Comparison of ENCODE assay signal across 8 cellular contexts in genomic region chr15:90086868-90087268, GRCh38. TPM values are rescaled to one million over a fixed set of nuclear protein-coding genes. Genes with fewer than 3 reads are reported as not detected.
A peak's percentile ranks its signal among the peaks of the same experiment; 100 is the strongest.
DNase-seq lines count a peak whose midpoint lies in the region; ATAC-seq and TF ChIP-seq lines count a peak whose summit lies in the region.

No MANE protein-coding gene starts in this region.

- no peaks in the 10 kb centered on the region for H3K9me2 ChIP-seq in Loucy (replicated peaks; ENCODE audit: low read depth, low read length)

- intact Hi-C loops in activated CD4-positive, alpha-beta T cell treated with anti-CD3 and anti-CD28 coated beads for 36 hours (cut with DNase I, micrococcal nuclease) = loop anchor here (1.0 to 5.0 kb wide), 7 partner anchors 15 to 347 kb away; partner anchors contain the start of gene IDH2 (in 1 of the 2)

- no peaks in the 10 kb centered on the region for H3K27me3 ChIP-seq in Loucy (ENCODE audit: insufficient read depth, low read length, poor library complexity, severe bottlenecking)
- H3K27me3 ChIP-seq in osteoblast (ENCODE audit: insufficient read depth, low read length) = no peaks in the 10 kb centered on the region

- ATAC-seq in activated CD4-positive, alpha-beta T cell treated with anti-CD3 and anti-CD28 coated beads for 36 hours = peak; percentile 79
- ATAC-seq in GM18520 (IDR thresholded peaks at IDR 0.05; ENCODE audit: unreplicated experiment) = no peak

- H3K9me3 ChIP-seq in Loucy (ENCODE audit: insufficient read depth, low read depth, low read length) = no peaks in the 10 kb centered on the region
- H3K9me3 ChIP-seq in osteoblast (ENCODE audit: low read depth, low read length) = no peaks in the 10 kb centered on the region

- H4K20me1 ChIP-seq in Loucy (ENCODE audit: insufficient read depth, low read length, poor library complexity, severe bottlenecking) (no peaks in the 10 kb centered on the region), osteoblast (ENCODE audit: insufficient read depth, low read length) (peaks cover 8% of the 10 kb centered on the region)

- H3K4me1 Mint-ChIP-seq in activated CD4-positive, alpha-beta T cell treated with anti-CD3 and anti-CD28 coated beads for 36 hours = peaks cover 6% of the 10 kb centered on the region
- no peaks in the 10 kb centered on the region for H3K4me1 Mint-ChIP-seq in mesothelial cell of epicardium

- H3K4me2 ChIP-seq in Loucy (ENCODE audit: low read depth, low read length, poor library complexity, severe bottlenecking) (no peak overlapping the region), osteoblast (ENCODE audit: insufficient read depth, low read length) (no peak overlapping the region)

- TF ChIP-seq CTCF in Loucy (conservative IDR thresholded peaks at IDR 0.05; ENCODE audit: low read length) (peak; percentile 93), epithelial cell of esophagus (IDR thresholded peaks at IDR 0.05; ENCODE audit: insufficient read depth, low read depth, low read length, missing control alignments) (peak; percentile 90), osteoblast (IDR thresholded peaks at IDR 0.05; ENCODE audit: extremely low read depth, low read depth, low read length) (peak; percentile 83), mesothelial cell of epicardium (IDR thresholded peaks at IDR 0.05; ENCODE audit: unreplicated experiment) (no peak)

- POLR2A ChIA-PET in activated CD4-positive, alpha-beta T cell treated with anti-CD3 and anti-CD28 coated beads for 36 hours (lab: Charles Lee) = interaction anchor here (0.7 kb wide), 1 partner anchor 15 kb away, joined by 5 read pairs; the partner anchor contains the start of gene IDH2

- H3K79me2 ChIP-seq in Loucy (ENCODE audit: insufficient read depth, low read length) = peaks cover 7% of the 10 kb centered on the region; the same call in 1 of the 2 replicates
- no peaks in the 10 kb centered on the region for H3K79me2 ChIP-seq in osteoblast (ENCODE audit: insufficient read depth, low read length)

- H3F3A ChIP-seq in Loucy (ENCODE audit: low read depth) = no peaks in the 10 kb centered on the region

- CTCF ChIA-PET in activated CD4-positive, alpha-beta T cell treated with anti-CD3 and anti-CD28 coated beads for 36 hours (lab: Charles Lee) = interaction anchor here (0.6 to 3.1 kb wide), 20 partner anchors 9 to 352 kb away, joined by 3 to 12 read pairs (median 4); partner anchors contain the start of gene IDH2

- H2AFZ ChIP-seq in Loucy (ENCODE audit: low read length) (no peak overlapping the region), osteoblast (ENCODE audit: low read length) (no peak overlapping the region)

- H3K4me1 ChIP-seq in Loucy (ENCODE audit: insufficient read depth, low read length, poor library complexity, severe bottlenecking) (no peaks in the 10 kb centered on the region), osteoblast (ENCODE audit: insufficient read depth, low read length) (no peaks in the 10 kb centered on the region)

- no peaks in the 10 kb centered on the region for H3K9me3 Mint-ChIP-seq in activated CD4-positive, alpha-beta T cell treated with anti-CD3 and anti-CD28 coated beads for 36 hours (ENCODE audit: low read depth)
- H3K9me3 Mint-ChIP-seq in mesothelial cell of epicardium = no peaks in the 10 kb centered on the region

- peaks cover 43% of the 10 kb centered on the region for H3K36me3 Mint-ChIP-seq in activated CD4-positive, alpha-beta T cell treated with anti-CD3 and anti-CD28 coated beads for 36 hours (ENCODE audit: low read depth)
- peaks cover 33% of the 10 kb centered on the region for H3K36me3 Mint-ChIP-seq in mesothelial cell of epicardium

- no peaks in the 10 kb centered on the region for H3K27me3 Mint-ChIP-seq in activated CD4-positive, alpha-beta T cell treated with anti-CD3 and anti-CD28 coated beads for 36 hours
- no peaks in the 10 kb centered on the region for H3K27me3 Mint-ChIP-seq in mesothelial cell of epicardium (ENCODE audit: low read depth)

- H3K27ac Mint-ChIP-seq in activated CD4-positive, alpha-beta T cell treated with anti-CD3 and anti-CD28 coated beads for 36 hours = peak overlapping the region; percentile 75
- H3K27ac Mint-ChIP-seq in mesothelial cell of epicardium = no peak overlapping the region

- H3K4me3 ChIP-seq in Loucy (ENCODE audit: low read length, poor library complexity, severe bottlenecking) = no peak overlapping the region
- no peak overlapping the region for H3K4me3 ChIP-seq in epithelial cell of esophagus (ENCODE audit: low read length)
- no peak overlapping the region for H3K4me3 ChIP-seq in osteoblast (ENCODE audit: insufficient read depth, low read length)

- no peak overlapping the region for H3K27ac ChIP-seq in osteoblast (ENCODE audit: low read depth, low read length)

- H3K4me3 Mint-ChIP-seq in activated CD4-positive, alpha-beta T cell treated with anti-CD3 and anti-CD28 coated beads for 36 hours = no peak overlapping the region
- H3K4me3 Mint-ChIP-seq in mesothelial cell of epicardium = no peak overlapping the region

- DNase-seq in NCI-H748 (lab: John Stamatoyannopoulos, UW; ENCODE audit: unreplicated experiment) = peak; percentile 40
- no peak for DNase-seq in NCI-H748 treated with DMSO at 0.1 percent for 48 hours (lab: John Stamatoyannopoulos, UW)
- peak; percentile 75 for DNase-seq in activated CD4-positive, alpha-beta T cell treated with anti-CD3 and anti-CD28 coated beads for 36 hours
- DNase-seq in epithelial cell of esophagus (ENCODE audit: low read depth) = peak; percentile 62
- DNase-seq in osteoblast (ENCODE audit: insufficient read length, low spot score, missing footprints) = peak; percentile 95
- DNase-seq in mesothelial cell of epicardium (ENCODE audit: low spot score in 2 of 2, unreplicated experiment in 2 of 2) = no peak

- peaks cover 66% of the 10 kb centered on the region; the same call in 1 of the 2 replicates for H3K36me3 ChIP-seq in Loucy (ENCODE audit: insufficient read depth, low read length)
- H3K36me3 ChIP-seq in osteoblast (ENCODE audit: insufficient read depth, low read length) = peaks cover 34% of the 10 kb centered on the region

- no peak overlapping the region for H3K9ac ChIP-seq in Loucy (ENCODE audit: low read depth, low read length, poor library complexity, severe bottlenecking)

RNA-seq across cellular contexts. Expression of gene IDH2, which starts 15.4 kb away (rescaled TPM):
- total RNA-seq in activated CD4-positive, alpha-beta T cell treated with anti-CD3 and anti-CD28 coated beads for 36 hours = 100 to 1,000 TPM; 176 to 182 TPM
- 51.0 and 61.6 TPM in 2 replicates for total RNA-seq in osteoblast
- total RNA-seq in mesothelial cell of epicardium = 126 to 132 TPM (median 127 TPM) in 3 replicates

Comparison
In these comparisons a context has a peak if more than half of its experiments do, and no peak if none do; other contexts are left out.
1. DNase-seq: peak in NCI-H748 (single experiment), activated CD4-positive, alpha-beta T cell treated with anti-CD3 and anti-CD28 coated beads for 36 hours (single experiment), epithelial cell of esophagus (single experiment) and osteoblast (single experiment); none in NCI-H748 treated with DMSO at 0.1 percent for 48 hours (single experiment) and mesothelial cell of epicardium (0 of 2).